In genomic region chr15:62847900-62848489, GRCh38 we compare ENCODE assay signal across 9 cellular contexts.
A peak's percentile ranks its signal among the peaks of the same experiment; 100 is the strongest.
DNase-seq lines count a peak whose midpoint lies in the region; ATAC-seq and TF ChIP-seq lines count a peak whose summit lies in the region.
"Had no signal": no experiment of that assay in that cellular context is flagged by ENCODE, and none has a peak within 500 bp of the region (broad histone marks: within the 10 kb centered on the region; RNA-seq: fewer than 3 reads in every experiment).

No MANE protein-coding gene starts in this region.

- ATAC-seq in CD4-positive, CD25-positive, alpha-beta regulatory T cell (ENCODE audit: low read depth in 2 of 2): no peak
- ATAC-seq in SK-N-SH treated with all-trans-retinoic acid at 6 μM for 48 hours (peak; percentile 26; the same call in 1 of the 3 replicates), left colon (peak; percentile 73), HG03280 (IDR thresholded peaks at IDR 0.05; ENCODE audit: unreplicated experiment) (no peak), GM18867 (IDR thresholded peaks at IDR 0.05; ENCODE audit: unreplicated experiment) (no peak)
- ATAC-seq: naive thymus-derived CD8-positive, alpha-beta T cell had no signal

- TF ChIP-seq CTCF in cardiac fibroblast (IDR thresholded peaks at IDR 0.05; ENCODE audit: low read depth, low read length): peak; percentile 61

- H3K27me3 ChIP-seq in CD4-positive, CD25-positive, alpha-beta regulatory T cell (ENCODE audit: control insufficient read depth, insufficient read depth, low read length): peaks cover 3% of the 10 kb centered on the region

- H3K9me3 Mint-ChIP-seq in CD4-positive, CD25-positive, alpha-beta regulatory T cell: no peaks in the 10 kb centered on the region
- H3K9me3 Mint-ChIP-seq: naive thymus-derived CD8-positive, alpha-beta T cell had no signal

- H3K4me3 Mint-ChIP-seq in CD4-positive, CD25-positive, alpha-beta regulatory T cell: no peak overlapping the region
- H3K4me3 Mint-ChIP-seq: naive thymus-derived CD8-positive, alpha-beta T cell had no signal

- no peaks in the 10 kb centered on the region for H3K36me3 Mint-ChIP-seq in CD4-positive, CD25-positive, alpha-beta regulatory T cell
- H3K36me3 Mint-ChIP-seq: naive thymus-derived CD8-positive, alpha-beta T cell had no signal

- no peak overlapping the region for H3K27ac Mint-ChIP-seq in CD4-positive, CD25-positive, alpha-beta regulatory T cell
- H3K27ac Mint-ChIP-seq: naive thymus-derived CD8-positive, alpha-beta T cell had no signal

- no peak overlapping the region for H3K4me3 ChIP-seq in CD4-positive, CD25-positive, alpha-beta regulatory T cell (ENCODE audit: low read depth, low read length)
- H3K4me3 ChIP-seq in cardiac fibroblast (replicated peaks in 1 of 2; ENCODE audit: low read depth in 2 of 2, low read length in 2 of 2): no peak overlapping the region

- DNase-seq in CD4-positive, CD25-positive, alpha-beta regulatory T cell: peak in 2 of 3 donors; percentile 3 to 57
- peak; percentile 77 for DNase-seq in HK-2 (ENCODE audit: unreplicated experiment)
- peak; percentile 50 to 77 for DNase-seq in cardiac fibroblast (ENCODE audit: low read depth in 2 of 2)
- DNase-seq in left colon: peak; percentile 74 to 87
- DNase-seq in stimulated activated CD8-positive, alpha-beta memory T cell treated with anti-CD3 and anti-CD28 coated beads, Interleukin-15, amount 100 ng/mL, for 48 hours (ENCODE audit: low read depth in 2 of 2): peak; percentile 10 to 25

- H3K36me3 ChIP-seq in CD4-positive, CD25-positive, alpha-beta regulatory T cell (ENCODE audit: control insufficient read depth, insufficient read depth, low read length): no peaks in the 10 kb centered on the region

- no peaks in the 10 kb centered on the region for H3K9me3 ChIP-seq in CD4-positive, CD25-positive, alpha-beta regulatory T cell (ENCODE audit: control insufficient read depth in 2 of 2, low read length in 2 of 2)

- no peaks in the 10 kb centered on the region for H3K4me1 ChIP-seq in CD4-positive, CD25-positive, alpha-beta regulatory T cell (ENCODE audit: control insufficient read depth, insufficient read depth, low read length, poor library complexity, severe bottlenecking)

- H3K27ac ChIP-seq in CD4-positive, CD25-positive, alpha-beta regulatory T cell (ENCODE audit: insufficient read depth, low read length, poor library complexity, severe bottlenecking): no peak overlapping the region

- intact Hi-C loops in left colon (cut with DNase I, micrococcal nuclease): loop anchor here in 1 of 2 donors (5.0 to 10.0 kb wide), 3 partner anchors 57 to 244 kb away; no protein-coding TSS in a partner anchor

- no peaks in the 10 kb centered on the region for H3K27me3 Mint-ChIP-seq in CD4-positive, CD25-positive, alpha-beta regulatory T cell

- H3K4me1 Mint-ChIP-seq in CD4-positive, CD25-positive, alpha-beta regulatory T cell: no peaks in the 10 kb centered on the region
- H3K4me1 Mint-ChIP-seq: naive thymus-derived CD8-positive, alpha-beta T cell had no signal

TF ChIP-seq in SK-N-SH treated with all-trans-retinoic acid at 6 μM for 48 hours, 23 proteins besides CTCF, POLR2A, EP300 and RAD21:
- no peak for TF ChIP-seq BACH2 (CRISPR knock-in tag; IDR thresholded peaks at IDR 0.05; ENCODE audit: borderline replicate concordance)
- no peak for TF ChIP-seq ARNTL (CRISPR knock-in tag; IDR thresholded peaks at IDR 0.05; ENCODE audit: borderline replicate concordance, low read depth)

Comparison
In these comparisons a context has a peak if more than half of its experiments do, and no peak if none do; other contexts are left out.
1. ATAC-seq: peak in SK-N-SH treated with all-trans-retinoic acid at 6 μM for 48 hours (single experiment) and left colon (single experiment); none in CD4-positive, CD25-positive, alpha-beta regulatory T cell (0 of 2), HG03280 (single experiment) and GM18867 (single experiment).
2. DNase-seq: peak in every context shown above with its lines; median percentile 80 in left colon; 77 in HK-2; 64 in cardiac fibroblast; 30 in CD4-positive, CD25-positive, alpha-beta regulatory T cell; 18 in stimulated activated CD8-positive, alpha-beta memory T cell treated with anti-CD3 and anti-CD28 coated beads, Interleukin-15, amount 100 ng/mL, for 48 hours.